ENCODE assay signal across 14 cellular contexts in genomic region chr15:101556273-101556672, GRCh38.
DNase-seq lines count a peak whose midpoint lies in the region; ATAC-seq, FAIRE-seq and TF ChIP-seq lines count a peak whose summit lies in the region.
"Had no signal": no experiment of that assay in that cellular context is flagged by ENCODE, and none has a peak within 500 bp of the region (broad histone marks: within the 10 kb centered on the region; RNA-seq: fewer than 3 reads in every experiment).

No MANE protein-coding gene starts in this region.

- FAIRE-seq in A549 (lab: Jason Lieb, UNC) = no peak
- FAIRE-seq in GM12891 (lab: Jason Lieb, UNC) = no peak
- FAIRE-seq: GM12878 had no signal

- no peak overlapping the region for H2BK15ac ChIP-seq in mesenchymal stem cell (ENCODE audit: low read depth, poor library complexity, severe bottlenecking)

- H3K27me3 ChIP-seq in MG63 (no peaks in the 10 kb centered on the region), mesenchymal stem cell (ENCODE audit: control insufficient read depth in 1 of 2, insufficient read depth in 1 of 2, low read length in 2 of 2) (peaks cover 14 to 57% of the 10 kb centered on the region in 2 experiments), osteoblast (ENCODE audit: insufficient read depth, low read length) (peaks cover 29% of the 10 kb centered on the region), aorta (ENCODE audit: control insufficient read depth in 1 of 2, insufficient read depth in 2 of 2, low read length in 1 of 2) (no peaks in the 10 kb centered on the region)

- peak overlapping the region; percentile 44 to 60 for H2BK12ac ChIP-seq in mesenchymal stem cell (ENCODE audit: low read length in 2 of 2)

- H2BK5ac ChIP-seq in mesenchymal stem cell (ENCODE audit: low read depth, low read length, poor library complexity, severe bottlenecking) = no peak overlapping the region

- H3K4ac ChIP-seq in mesenchymal stem cell (ENCODE audit: low read depth in 1 of 2, low read length in 2 of 2) = no peak overlapping the region

- no peak overlapping the region for H3K27ac ChIP-seq in A549
- no peak overlapping the region for H3K27ac ChIP-seq in mesenchymal stem cell (ENCODE audit: low read length, poor library complexity, severe bottlenecking)
- no peak overlapping the region for H3K27ac ChIP-seq in osteoblast (ENCODE audit: low read depth, low read length)
- H3K27ac ChIP-seq in aorta (ENCODE audit: low read depth in 1 of 2, low read length in 2 of 2) = no peak overlapping the region
- H3K27ac ChIP-seq: C4-2B had no signal

- H3K4me2 ChIP-seq in A549 (no peak overlapping the region), mesenchymal stem cell (ENCODE audit: low read length, poor library complexity, severe bottlenecking) (no peak overlapping the region), osteoblast (ENCODE audit: insufficient read depth, low read length) (peak overlapping the region; percentile 28)

- H3K23ac ChIP-seq in mesenchymal stem cell (ENCODE audit: low read length in 2 of 2) = no peak overlapping the region

- no peak overlapping the region for H4K8ac ChIP-seq in mesenchymal stem cell (ENCODE audit: low read length)

- H3K36me3 ChIP-seq in MG63 (no peaks in the 10 kb centered on the region), mesenchymal stem cell (ENCODE audit: control insufficient read depth in 1 of 2, insufficient read depth in 2 of 2, low read depth in 1 of 2, low read length in 2 of 2) (peaks cover 0 to 4% of the 10 kb centered on the region in 2 experiments), osteoblast (ENCODE audit: insufficient read depth, low read length) (no peaks in the 10 kb centered on the region), aorta (ENCODE audit: control insufficient read depth in 1 of 2, insufficient read depth in 2 of 2, low read length in 1 of 2) (no peaks in the 10 kb centered on the region)
- H3K36me3 ChIP-seq: BE2C had no signal

- no peak for TF ChIP-seq EP300 in A549 (IDR thresholded peaks at IDR 0.05)

- CTCF ChIA-PET in A549 (lab: Yijun Ruan, JAX) = interaction anchor here (1.1 to 1.2 kb wide), 2 partner anchors 54 to 85 kb away, joined by 3 to 4 read pairs; no protein-coding TSS in a partner anchor

- POLR2A ChIA-PET in A549 (lab: Yijun Ruan, JAX) = no interaction called here

- TF ChIP-seq RAD21 in A549 (conservative IDR thresholded peaks at IDR 0.05 in 1 of 2, IDR thresholded peaks at IDR 0.05 in 1 of 2) = no peak

- no peak overlapping the region for H3K9ac ChIP-seq in mesenchymal stem cell (ENCODE audit: low read length)

- ATAC-seq in A549 (peak; percentile 16 to 32; a peak in 3 of 6 replicates), aorta (ENCODE audit: low FRiP score) (no peak)
- ATAC-seq: GM12878 had no signal

- peak overlapping the region; percentile 49 for H4K91ac ChIP-seq in mesenchymal stem cell (ENCODE audit: low read length)

- no peaks in the 10 kb centered on the region for H3K79me2 ChIP-seq in osteoblast (ENCODE audit: insufficient read depth, low read length)

- DNase-seq in A549 (ENCODE audit: low read depth in 1 of 2, low spot score in 1 of 2) = no peak
- peak; percentile 56 for DNase-seq in MG63
- no peak for DNase-seq in mesenchymal stem cell
- DNase-seq in osteoblast (ENCODE audit: insufficient read length, low spot score, missing footprints) = no peak
- DNase-seq in T-helper 9 cell = no peak
- DNase-seq in GM12891 (ENCODE audit: insufficient read length, low spot score) = no peak
- DNase-seq in aorta = no peak
- DNase-seq: BE2C; CD4-positive, alpha-beta memory T cell; DMS79; GOT3; H9 had no signal

- intact Hi-C loops in aorta (cut with DNase I) = no loop called here

- no peak overlapping the region for H3K14ac ChIP-seq in mesenchymal stem cell (ENCODE audit: low read length in 2 of 2)

- WGBS in A549 (ENCODE audit: missing lambda C conversion rate) = 87% methylated on average over 16 of the region's 16 CpGs
- 94% methylated on average over 16 of the region's 16 CpGs for WGBS in mesenchymal stem cell
- WGBS in aorta, 2 donors = 85 to 86% methylated on average over 16 of the region's 16 CpGs

- TF ChIP-seq POLR2A in A549 (IDR thresholded peaks at IDR 0.05; ENCODE audit: low read length) (no peak), GM12891 (IDR thresholded peaks at IDR 0.05; ENCODE audit: low read depth, low read length) (no peak)

- H3K4me1 ChIP-seq in A549 (peaks cover 11% of the 10 kb centered on the region; the same call in 1 of the 3 replicates), mesenchymal stem cell (ENCODE audit: control insufficient read depth, insufficient read depth, low read depth, low read length) (no peaks in the 10 kb centered on the region), osteoblast (ENCODE audit: insufficient read depth, low read length) (peaks cover 20% of the 10 kb centered on the region), aorta (ENCODE audit: control insufficient read depth in 1 of 2, insufficient read depth in 2 of 2, low read length in 2 of 2) (no peaks in the 10 kb centered on the region)
- H3K4me1 ChIP-seq: BE2C had no signal

- H2AFZ ChIP-seq in mesenchymal stem cell (ENCODE audit: low read depth, low read length) (no peak overlapping the region), osteoblast (ENCODE audit: low read length) (no peak overlapping the region)

- TF ChIP-seq CTCF in A549 (IDR thresholded peaks at IDR 0.05) (no peak), osteoblast (IDR thresholded peaks at IDR 0.05; ENCODE audit: extremely low read depth, low read depth, low read length) (no peak)

- no peak overlapping the region for H2AK5ac ChIP-seq in mesenchymal stem cell (ENCODE audit: low read length, severe bottlenecking)

- no peaks in the 10 kb centered on the region for H4K20me1 ChIP-seq in osteoblast (ENCODE audit: insufficient read depth, low read length)

- H3K79me1 ChIP-seq in mesenchymal stem cell (replicated peaks; ENCODE audit: low read length, poor library complexity, severe bottlenecking) = no peaks in the 10 kb centered on the region

- no peak overlapping the region for H2BK120ac ChIP-seq in mesenchymal stem cell (ENCODE audit: low read depth, low read length)

- H3K9me3 ChIP-seq in A549 = no peaks in the 10 kb centered on the region
- H3K9me3 ChIP-seq in MG63 = no peaks in the 10 kb centered on the region
- no peaks in the 10 kb centered on the region for H3K9me3 ChIP-seq in mesenchymal stem cell (ENCODE audit: control insufficient read depth, low read length)
- H3K9me3 ChIP-seq in osteoblast (ENCODE audit: low read depth, low read length) = no peaks in the 10 kb centered on the region
- H3K9me3 ChIP-seq in aorta (ENCODE audit: control insufficient read depth, low read length) = no peaks in the 10 kb centered on the region
- H3K9me3 ChIP-seq: BE2C had no signal

- H3K4me3 ChIP-seq in A549 = no peak overlapping the region
- H3K4me3 ChIP-seq in MG63 = no peak overlapping the region
- H3K4me3 ChIP-seq in mesenchymal stem cell (ENCODE audit: insufficient read depth in 1 of 2, low read depth in 1 of 2, low read length in 2 of 2) = no peak overlapping the region
- no peak overlapping the region for H3K4me3 ChIP-seq in osteoblast (ENCODE audit: insufficient read depth, low read length)
- no peak overlapping the region for H3K4me3 ChIP-seq in aorta (ENCODE audit: low read length in 2 of 2)
- H3K4me3 ChIP-seq: GM12878 had no signal

- H3K18ac ChIP-seq in mesenchymal stem cell (ENCODE audit: low read depth in 1 of 2, low read length in 2 of 2) = peak overlapping the region; percentile 46 to 59

TF ChIP-seq in A549, 52 proteins besides CTCF, POLR2A, EP300 and RAD21 (continues in another document):
- TF ChIP-seq, protein P1, sequence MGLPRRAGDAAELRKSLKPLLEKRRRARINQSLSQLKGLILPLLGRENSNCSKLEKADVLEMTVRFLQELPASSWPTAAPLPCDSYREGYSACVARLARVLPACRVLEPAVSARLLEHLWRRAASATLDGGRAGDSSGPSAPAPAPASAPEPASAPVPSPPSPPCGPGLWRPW (IDR thresholded peaks at IDR 0.05) = no peak
- TF ChIP-seq HDAC2 (IDR thresholded peaks at IDR 0.05) = no peak
- no peak for TF ChIP-seq EHF (CRISPR knock-in tag; IDR thresholded peaks at IDR 0.05)
- no peak for TF ChIP-seq CBX2 (IDR thresholded peaks at IDR 0.05; ENCODE audit: borderline replicate concordance, low read depth)
- TF ChIP-seq ZC3H11A (IDR thresholded peaks at IDR 0.05) = no peak
- no peak for TF ChIP-seq GATA3 (IDR thresholded peaks at IDR 0.05; ENCODE audit: borderline replicate concordance)
- no peak for TF ChIP-seq HOXB5 (CRISPR knock-in tag; IDR thresholded peaks at IDR 0.05)

TF ChIP-seq in GM12891, 5 proteins besides CTCF, POLR2A, EP300 and RAD21:
- TF ChIP-seq PAX5 (IDR thresholded peaks at IDR 0.05; ENCODE audit: insufficient read depth, low read length, severe bottlenecking) (no peak), TAF1 (IDR thresholded peaks at IDR 0.05; ENCODE audit: low read depth, low read length) (no peak), SPI1 (IDR thresholded peaks at IDR 0.05; ENCODE audit: low read depth, low read length) (no peak), POU2F2 (IDR thresholded peaks at IDR 0.05; ENCODE audit: low read depth, low read length) (no peak), POLR2AphosphoS5 (IDR thresholded peaks at IDR 0.05; ENCODE audit: low read depth, low read length) (no peak)
